ENCODE assay signal across 9 cellular contexts in genomic region chr2:111662771-111663470, GRCh38.
DNase-seq lines count a peak whose midpoint lies in the region; ATAC-seq, FAIRE-seq and TF ChIP-seq lines count a peak whose summit lies in the region.
"Had no signal": no experiment of that assay in that cellular context is flagged by ENCODE, and none has a peak within 500 bp of the region (broad histone marks: within the 10 kb centered on the region; RNA-seq: fewer than 3 reads in every experiment).

No MANE protein-coding gene starts in this region.

- no peak overlapping the region for H3K4me3 Mint-ChIP-seq in WTC11

- H3K4me1 Mint-ChIP-seq in WTC11, result peaks cover 20% of the 10 kb centered on the region

- H3K79me2 ChIP-seq in keratinocyte (ENCODE audit: control insufficient read depth, insufficient read depth, low read length), result no peaks in the 10 kb centered on the region

- H3K9me3 ChIP-seq in keratinocyte (ENCODE audit: control insufficient read depth, low read depth, low read length), result no peaks in the 10 kb centered on the region

- H3K4me3 ChIP-seq in keratinocyte (ENCODE audit: control insufficient read depth in 2 of 3, extremely low read depth in 1 of 3, insufficient read depth in 2 of 3, low read depth in 1 of 3, low read length in 3 of 3), result no peak overlapping the region

- no peak overlapping the region for H3K27ac Mint-ChIP-seq in WTC11

- DNase-seq in GM12892 (ENCODE audit: insufficient read length) (peak; percentile 47), RWPE1 (ENCODE audit: low spot score) (no peak), keratinocyte (ENCODE audit: low read depth, low spot score) (no peak), NCI-H2029 (lab: John Stamatoyannopoulos, UW) (no peak), NCI-H2107 (lab: John Stamatoyannopoulos, UW) (no peak), WTC11 (ENCODE audit: low spot score) (no peak)

- H3K9me1 ChIP-seq in keratinocyte (ENCODE audit: control insufficient read depth, extremely low read depth, insufficient read depth, low read length), result peaks cover 2% of the 10 kb centered on the region

- peak overlapping the region; percentile 18 for H3K9ac ChIP-seq in keratinocyte (ENCODE audit: control insufficient read depth, extremely low read depth, insufficient read depth, low read length)

- no peaks in the 10 kb centered on the region; the same call in 1 of the 2 replicates for H3K9me3 Mint-ChIP-seq in WTC11

- H3K4me2 ChIP-seq in keratinocyte (ENCODE audit: control insufficient read depth, extremely low read depth, insufficient read depth, low read depth, low read length), result peak overlapping the region; percentile 29

- FAIRE-seq in GM12892 (lab: Jason Lieb, UNC), result peak; percentile 40
- FAIRE-seq in keratinocyte (lab: Jason Lieb, UNC), result peak; percentile 9
- FAIRE-seq: endometrium had no signal

- H2AFZ ChIP-seq in keratinocyte (ENCODE audit: control insufficient read depth, low read length), result no peak overlapping the region

- peak overlapping the region; percentile 86 for H3K27ac ChIP-seq in RWPE1
- peak overlapping the region; percentile 12 for H3K27ac ChIP-seq in keratinocyte (ENCODE audit: control insufficient read depth, insufficient read depth, low read length)

- no peaks in the 10 kb centered on the region; the same call in 1 of the 2 replicates for H3K27me3 Mint-ChIP-seq in WTC11 (ENCODE audit: low read depth)

- peaks cover 39% of the 10 kb centered on the region for H3K4me1 ChIP-seq in keratinocyte (ENCODE audit: control insufficient read depth, extremely low read depth, insufficient read depth, low read length)

- H3K36me3 Mint-ChIP-seq in WTC11, result no peaks in the 10 kb centered on the region; the same call in none of the 2 replicates

- no peak for TF ChIP-seq CTCF in RWPE1 (conservative IDR thresholded peaks at IDR 0.05; ENCODE audit: low read depth)
- TF ChIP-seq CTCF in keratinocyte (optimal IDR thresholded peaks at IDR 0.05 in 1 of 3, IDR thresholded peaks at IDR 0.05 in 1 of 3, conservative IDR thresholded peaks at IDR 0.05 in 1 of 3; ENCODE audit: extremely low read depth in 1 of 3, insufficient read depth in 2 of 3, low read length in 3 of 3), result no peak
- no peak for TF ChIP-seq CTCF in WTC11 (IDR thresholded peaks at IDR 0.05)

- ATAC-seq in GM21576 (IDR thresholded peaks at IDR 0.05; ENCODE audit: unreplicated experiment) (peak; percentile 91), GM21423 (IDR thresholded peaks at IDR 0.05; ENCODE audit: unreplicated experiment) (no peak), WTC11 (no peak)

- POLR2A ChIA-PET in RWPE1 (lab: Yijun Ruan, JAX; ENCODE audit: low non-redundant PET), result no interaction called here
- POLR2A ChIA-PET in WTC11 (lab: Charles Lee), result no interaction called here

- H3K36me3 ChIP-seq in keratinocyte (ENCODE audit: control insufficient read depth in 2 of 2, extremely low read depth in 1 of 2, insufficient read depth in 2 of 2, low read length in 2 of 2), result no peaks in the 10 kb centered on the region

- H4K20me1 ChIP-seq in keratinocyte (ENCODE audit: control insufficient read depth, extremely low read depth, insufficient read depth, low read length), result no peaks in the 10 kb centered on the region

- CTCF ChIA-PET in RWPE1 (lab: Yijun Ruan, JAX) (no interaction called here), WTC11 (lab: Charles Lee) (no interaction called here)

- TF ChIP-seq POLR2A in GM12892 (IDR thresholded peaks at IDR 0.05; ENCODE audit: low read depth, low read length), result no peak

- H3K27me3 ChIP-seq in keratinocyte (ENCODE audit: control insufficient read depth, extremely low read depth, insufficient read depth, low read length), result no peaks in the 10 kb centered on the region

- dilution Hi-C loops in keratinocyte (cut with MboI; ENCODE audit: extremely low pct_ligation_motif_present, low sequenced_read_pairs), result no loop called here

TF ChIP-seq in WTC11, 78 proteins besides CTCF, POLR2A, EP300 and RAD21:
- TF ChIP-seq GTF2I (CRISPR knock-in tag; conservative IDR thresholded peaks at IDR 0.05) (no peak), PREB (CRISPR knock-in tag; IDR thresholded peaks at IDR 0.05; ENCODE audit: borderline replicate concordance) (no peak), ATF1 (CRISPR knock-in tag; IDR thresholded peaks at IDR 0.05) (no peak), NR2C2 (CRISPR knock-in tag; IDR thresholded peaks at IDR 0.05) (no peak), USF1 (CRISPR knock-in tag; IDR thresholded peaks at IDR 0.05) (no peak), EMX1 (CRISPR knock-in tag; IDR thresholded peaks at IDR 0.05) (no peak)
